In the genomic region with DNA sequence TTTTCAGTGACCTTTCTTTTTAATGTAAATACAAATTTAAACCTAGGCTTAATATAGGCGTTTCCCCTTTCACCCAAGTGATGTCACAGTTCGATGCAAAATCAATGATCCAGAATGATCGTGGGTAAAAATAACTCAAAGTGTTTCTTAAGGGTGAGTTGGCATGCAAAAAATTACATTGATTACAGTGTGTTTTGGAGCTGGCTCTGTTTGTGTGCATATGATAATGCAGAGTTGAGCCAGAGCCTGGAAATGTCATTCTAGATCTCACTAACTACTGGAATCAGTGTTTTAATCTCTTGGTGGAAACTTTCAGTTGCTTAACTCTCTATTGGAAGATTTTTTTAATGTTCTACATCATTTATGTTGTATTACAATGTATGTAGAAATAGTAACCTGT, we compare ENCODE assay signal across 19 cellular contexts.
DNase-seq lines count a peak whose midpoint lies in the region; ATAC-seq and TF ChIP-seq lines count a peak whose summit lies in the region.
"Had no signal": no experiment of that assay in that cellular context is flagged by ENCODE, and none has a peak within 500 bp of the region (broad histone marks: within the 10 kb centered on the region; RNA-seq: fewer than 3 reads in every experiment).

No MANE protein-coding gene starts in this region.

- peak overlapping the region; percentile 79 for H3K27ac Mint-ChIP-seq in stimulated activated naive CD8-positive, alpha-beta T cell treated with anti-CD3 and anti-CD28 coated beads, Interleukin-15, Interleukin-2, amounts not matched to agents 100 ng/mL and 50 ng/mL, for 24 hours
- H3K27ac Mint-ChIP-seq in stimulated activated naive CD8-positive, alpha-beta T cell treated with anti-CD3 and anti-CD28 coated beads, Interleukin-15, amount 100 ng/mL, for 72 hours = no peak overlapping the region

- H3K9me3 Mint-ChIP-seq in stimulated activated naive CD8-positive, alpha-beta T cell treated with anti-CD3 and anti-CD28 coated beads, Interleukin-15, Interleukin-2, amounts not matched to agents 100 ng/mL and 50 ng/mL, for 24 hours = no peaks in the 10 kb centered on the region
- no peaks in the 10 kb centered on the region for H3K9me3 Mint-ChIP-seq in stimulated activated naive CD8-positive, alpha-beta T cell treated with anti-CD3 and anti-CD28 coated beads, Interleukin-15, amount 100 ng/mL, for 72 hours
- H3K9me3 Mint-ChIP-seq: H9 had no signal

- no peak overlapping the region for H3K4me3 ChIP-seq in SU-DHL-6 (ENCODE audit: insufficient read depth, low read length, poor library complexity, severe bottlenecking)

- 0 out of 2 replicates have a peak overlapping the region, but pooled peaks have one; percentile 27 for H3K27ac ChIP-seq in SU-DHL-6 (ENCODE audit: low read depth, low read length)
- no peak overlapping the region for H3K27ac ChIP-seq in caudate nucleus (ENCODE audit: low read depth, low read length)

- H3K9me2 ChIP-seq in SU-DHL-6 (replicated peaks; ENCODE audit: insufficient read depth, low read length) = no peaks in the 10 kb centered on the region

- H2AFZ ChIP-seq in SU-DHL-6 (ENCODE audit: low read depth, low read length, severe bottlenecking) = no peak overlapping the region

- H3K27me3 Mint-ChIP-seq in stimulated activated naive CD8-positive, alpha-beta T cell treated with anti-CD3 and anti-CD28 coated beads, Interleukin-15, Interleukin-2, amounts not matched to agents 100 ng/mL and 50 ng/mL, for 24 hours = no peaks in the 10 kb centered on the region
- no peaks in the 10 kb centered on the region for H3K27me3 Mint-ChIP-seq in stimulated activated naive CD8-positive, alpha-beta T cell treated with anti-CD3 and anti-CD28 coated beads, Interleukin-15, amount 100 ng/mL, for 72 hours

- no peaks in the 10 kb centered on the region for H4K20me1 ChIP-seq in SU-DHL-6 (ENCODE audit: low read depth, low read length)

- no peak overlapping the region for H3K9ac ChIP-seq in SU-DHL-6 (ENCODE audit: low read length)

- no peak overlapping the region for H3K4me2 ChIP-seq in SU-DHL-6 (ENCODE audit: low read depth, low read length, poor library complexity, severe bottlenecking)

- H3K4me3 Mint-ChIP-seq in stimulated activated naive CD8-positive, alpha-beta T cell treated with anti-CD3 and anti-CD28 coated beads, Interleukin-15, Interleukin-2, amounts not matched to agents 100 ng/mL and 50 ng/mL, for 24 hours = no peak overlapping the region
- H3K4me3 Mint-ChIP-seq in stimulated activated naive CD8-positive, alpha-beta T cell treated with anti-CD3 and anti-CD28 coated beads, Interleukin-15, amount 100 ng/mL, for 72 hours = no peak overlapping the region
- H3K4me3 Mint-ChIP-seq: H9 had no signal

- no peak for DNase-seq in stimulated activated naive CD8-positive, alpha-beta T cell treated with anti-CD3 and anti-CD28 coated beads, Interleukin-15, amount 100 ng/mL, for 72 hours
- peak; percentile 44 for DNase-seq in fibroblast of peridontal ligament (ENCODE audit: extremely low read depth)
- no peak for DNase-seq in caudate nucleus (lab: John Stamatoyannopoulos, UW)
- DNase-seq in glomerular visceral epithelial cell (ENCODE audit: extremely low spot score) = no peak
- DNase-seq in putamen (ENCODE audit: low spot score) = no peak
- DNase-seq: C1 segment of cervical spinal cord, DMS79 treated with DMSO at 0.1 percent for 48 hours, H9, IMR-90, NCI-H1048, NCI-H1436, NCI-H2029, NCI-H2171, NCI-H446, NCI-H526 treated with DMSO at 0.1 percent for 48 hours, Right ventricle myocardium superior had no signal

- peaks cover 25% of the 10 kb centered on the region for H3K4me1 Mint-ChIP-seq in stimulated activated naive CD8-positive, alpha-beta T cell treated with anti-CD3 and anti-CD28 coated beads, Interleukin-15, Interleukin-2, amounts not matched to agents 100 ng/mL and 50 ng/mL, for 24 hours (ENCODE audit: low read depth)
- H3K4me1 Mint-ChIP-seq in stimulated activated naive CD8-positive, alpha-beta T cell treated with anti-CD3 and anti-CD28 coated beads, Interleukin-15, amount 100 ng/mL, for 72 hours = peaks cover 24% of the 10 kb centered on the region

- no peaks in the 10 kb centered on the region for H3K9me3 ChIP-seq in SU-DHL-6 (ENCODE audit: insufficient read depth, low read length)

- H3F3A ChIP-seq in SU-DHL-6 (ENCODE audit: insufficient read depth) = peaks cover 40% of the 10 kb centered on the region

- TF ChIP-seq CTCF in SU-DHL-6 (IDR thresholded peaks at IDR 0.05; ENCODE audit: insufficient read depth, low read length, poor library complexity, severe bottlenecking) = no peak

- H3K27me3 ChIP-seq in SU-DHL-6 (ENCODE audit: low read length) = no peaks in the 10 kb centered on the region

- H3K36me3 ChIP-seq in SU-DHL-6 (ENCODE audit: low read length) = peaks cover 44% of the 10 kb centered on the region

- no peaks in the 10 kb centered on the region for H3K79me2 ChIP-seq in SU-DHL-6 (ENCODE audit: insufficient read depth, low read length)

- peaks cover 24% of the 10 kb centered on the region for H3K36me3 Mint-ChIP-seq in stimulated activated naive CD8-positive, alpha-beta T cell treated with anti-CD3 and anti-CD28 coated beads, Interleukin-15, Interleukin-2, amounts not matched to agents 100 ng/mL and 50 ng/mL, for 24 hours (ENCODE audit: low read depth)

- no peak for ATAC-seq in stimulated activated naive CD8-positive, alpha-beta T cell treated with anti-CD3 and anti-CD28 coated beads, Interleukin-15, amount 100 ng/mL, for 72 hours
- no peak for ATAC-seq in HG03457 (IDR thresholded peaks at IDR 0.05; ENCODE audit: unreplicated experiment)
